ENCODE assay signal across 33 cellular contexts in genomic region chr11:19315511-19315910, GRCh38.
"Had no signal": no experiment of that assay in that cellular context is flagged by ENCODE, and none has a peak within 500 bp of the region (broad histone marks: within the 10 kb centered on the region; RNA-seq: fewer than 3 reads in every experiment).

No MANE protein-coding gene starts in this region.

- H3K27ac ChIP-seq: KMS-11 had no signal

- H3K9me3 ChIP-seq: MG63 had no signal

- DNase-seq: Karpas-422, Kasumi-1, MG63, MM.1S, MV-4-11, NCI-H1048, NCI-H1092, NCI-H1092 treated with DMSO at 0.1 percent for 48 hours, NCI-H1105, NCI-H1105 treated with DMSO at 0.1 percent for 48 hours, NCI-H1417, NCI-H1417 treated with DMSO at 0.1 percent for 48 hours, NCI-H1436, NCI-H1436 treated with DMSO at 0.1 percent for 48 hours, NCI-H146, NCI-H1694, NCI-H1694 treated with DMSO at 0.1 percent for 48 hours, NCI-H187, NCI-H187 treated with DMSO at 0.1 percent for 48 hours, NCI-H1930, NCI-H2029, NCI-H2029 treated with DMSO at 0.1 percent for 48 hours, NCI-H2081, NCI-H2081 treated with DMSO at 0.1 percent for 48 hours, NCI-H2107, NCI-H2171, NCI-H2171 treated with DMSO at 0.1 percent for 48 hours, NCI-H2227 treated with DMSO at 0.1 percent for 48 hours, NCI-H226, NCI-H345, NCI-H446 treated with DMSO at 0.1 percent for 48 hours, NCI-H510A had no signal

- H3K4me3 ChIP-seq: MG63 had no signal

- H3K27me3 ChIP-seq: MG63 had no signal

- H3K4me2 ChIP-seq: KMS-11 had no signal

- H3K9ac ChIP-seq: KMS-11 had no signal

- H3K36me3 ChIP-seq: MG63 had no signal
